In genomic region chr13:110112379-110112778, GRCh38 we compare ENCODE assay signal across 7 cellular contexts.
DNase-seq lines count a peak whose midpoint lies in the region; ATAC-seq and TF ChIP-seq lines count a peak whose summit lies in the region.
"Not testable (repeated sequence)": the region's sequence is repeated elsewhere in the genome, so short reads cannot be mapped to it uniquely, and the experiment has no call there.

No MANE protein-coding gene starts in this region.

- not testable (repeated sequence) for H3K9me3 ChIP-seq in RWPE2 (ENCODE audit: severe bottlenecking); hepatocyte (ENCODE audit: low read depth)

- H3K27me3 Mint-ChIP-seq in HFFc6 (ENCODE audit: insufficient read depth), result not testable (repeated sequence)
- H3K27me3 Mint-ChIP-seq in progenitor cell of endocrine pancreas, result peaks cover 35% of the 10 kb centered on the region

- H3K36me3 Mint-ChIP-seq in HFFc6 (ENCODE audit: low read depth); progenitor cell of endocrine pancreas (ENCODE audit: insufficient read depth): not testable (repeated sequence)

- peaks cover 17% of the 10 kb centered on the region for H3K4me1 ChIP-seq in RWPE2 (ENCODE audit: insufficient read depth, poor library complexity, severe bottlenecking)
- H3K4me1 ChIP-seq in hepatocyte (ENCODE audit: insufficient read depth), result peaks cover 15% of the 10 kb centered on the region

- not testable (repeated sequence) for H3K36me3 ChIP-seq in RWPE2 (ENCODE audit: low read depth); hepatocyte (replicated peaks; ENCODE audit: insufficient read depth, low read depth)

- not testable (repeated sequence) for H3K4me3 Mint-ChIP-seq in HFFc6; progenitor cell of endocrine pancreas (ENCODE audit: low read depth)

- not testable (repeated sequence) for H2AFZ ChIP-seq in hepatocyte

- DNase-seq in DMS53 (lab: John Stamatoyannopoulos, UW) (peak; percentile 4), dermis blood vessel endothelial cell (peak; percentile 52)
- not testable (repeated sequence) for DNase-seq in HFFc6; RWPE2 (ENCODE audit: low spot score); hepatocyte (ENCODE audit: low spot score); progenitor cell of endocrine pancreas (ENCODE audit: low spot score, unreplicated experiment)
- peak; percentile 31 to 36 for DNase-seq in activated T-cell treated with anti-CD3 and anti-CD28 coated beads, Interleukin-2, amount 50 U/mL, for 48 hours

- peaks cover 65% of the 10 kb centered on the region for H3K4me1 Mint-ChIP-seq in HFFc6 (ENCODE audit: low read depth)
- not testable (repeated sequence) for H3K4me1 Mint-ChIP-seq in progenitor cell of endocrine pancreas (ENCODE audit: low read depth)

- not testable (repeated sequence) for H3K9me3 Mint-ChIP-seq in HFFc6; progenitor cell of endocrine pancreas (ENCODE audit: low read depth)

- H3K27ac Mint-ChIP-seq in HFFc6, progenitor cell of endocrine pancreas: not testable (repeated sequence)

- H3K4me3 ChIP-seq in RWPE2 (ENCODE audit: severe bottlenecking); hepatocyte: not testable (repeated sequence)

- WGBS in hepatocyte (ENCODE audit: low lambda C conversion rate, missing lambda C conversion rate), result 70% methylated on average over 6 of the region's 6 CpGs

- TF ChIP-seq CTCF in HFFc6 (IDR thresholded peaks at IDR 0.05) (peak; percentile 79), RWPE2 (IDR thresholded peaks at IDR 0.05; ENCODE audit: poor library complexity, severe bottlenecking) (peak; percentile 35), hepatocyte (IDR thresholded peaks at IDR 0.05; ENCODE audit: poor library complexity) (peak; percentile 33), progenitor cell of endocrine pancreas (IDR thresholded peaks at IDR 0.05; ENCODE audit: unreplicated experiment) (peak; percentile 48)

- H3K4me2 ChIP-seq in hepatocyte, result not testable (repeated sequence)

- H3K9me2 ChIP-seq in hepatocyte (replicated peaks; ENCODE audit: insufficient read depth), result not testable (repeated sequence)

- H3K27me3 ChIP-seq in RWPE2 (ENCODE audit: insufficient read depth, poor library complexity, severe bottlenecking); hepatocyte: not testable (repeated sequence)

- not testable (repeated sequence) for H3K79me2 ChIP-seq in hepatocyte

- not testable (repeated sequence) for H4K20me1 ChIP-seq in hepatocyte (ENCODE audit: insufficient read depth, poor library complexity, severe bottlenecking)

- not testable (repeated sequence) for ATAC-seq in RWPE2 (ENCODE audit: low read depth)

- H3K27ac ChIP-seq in RWPE2 (ENCODE audit: poor library complexity, severe bottlenecking), result peak overlapping the region; percentile 32
- not testable (repeated sequence) for H3K27ac ChIP-seq in hepatocyte
